Comparison of ENCODE assay signal across 1 cellular context in genomic region chr1:18373882-18374493, GRCh38.
TF ChIP-seq lines count a peak whose summit lies in the region.

No MANE protein-coding gene starts in this region.

TF ChIP-seq in A549, 52 proteins besides CTCF, POLR2A, EP300 and RAD21 (continued from another document):
- TF ChIP-seq, protein P1, sequence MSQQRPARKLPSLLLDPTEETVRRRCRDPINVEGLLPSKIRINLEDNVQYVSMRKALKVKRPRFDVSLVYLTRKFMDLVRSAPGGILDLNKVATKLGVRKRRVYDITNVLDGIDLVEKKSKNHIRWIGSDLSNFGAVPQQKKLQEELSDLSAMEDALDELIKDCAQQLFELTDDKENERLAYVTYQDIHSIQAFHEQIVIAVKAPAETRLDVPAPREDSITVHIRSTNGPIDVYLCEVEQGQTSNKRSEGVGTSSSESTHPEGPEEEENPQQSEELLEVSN (IDR thresholded peaks at IDR 0.05; ENCODE audit: borderline replicate concordance, low read depth) = no peak
- no peak for TF ChIP-seq HES2 (IDR thresholded peaks at IDR 0.05)
- no peak for TF ChIP-seq BCL3 (IDR thresholded peaks at IDR 0.05)
- TF ChIP-seq NPAS2 (CRISPR knock-in tag; IDR thresholded peaks at IDR 0.05; ENCODE audit: borderline replicate concordance) = no peak
- TF ChIP-seq NR3C1 (IDR thresholded peaks at IDR 0.05) = no peak
- TF ChIP-seq, protein P2, sequence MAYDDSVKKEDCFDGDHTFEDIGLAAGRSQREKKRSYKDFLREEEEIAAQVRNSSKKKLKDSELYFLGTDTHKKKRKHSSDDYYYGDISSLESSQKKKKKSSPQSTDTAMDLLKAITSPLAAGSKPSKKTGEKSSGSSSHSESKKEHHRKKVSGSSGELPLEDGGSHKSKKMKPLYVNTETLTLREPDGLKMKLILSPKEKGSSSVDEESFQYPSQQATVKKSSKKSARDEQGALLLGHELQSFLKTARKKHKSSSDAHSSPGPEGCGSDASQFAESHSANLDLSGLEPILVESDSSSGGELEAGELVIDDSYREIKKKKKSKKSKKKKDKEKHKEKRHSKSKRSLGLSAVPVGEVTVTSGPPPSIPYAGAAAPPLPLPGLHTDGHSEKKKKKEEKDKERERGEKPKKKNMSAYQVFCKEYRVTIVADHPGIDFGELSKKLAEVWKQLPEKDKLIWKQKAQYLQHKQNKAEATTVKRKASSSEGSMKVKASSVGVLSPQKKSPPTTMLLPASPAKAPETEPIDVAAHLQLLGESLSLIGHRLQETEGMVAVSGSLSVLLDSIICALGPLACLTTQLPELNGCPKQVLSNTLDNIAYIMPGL (CRISPR knock-in tag; IDR thresholded peaks at IDR 0.05; ENCODE audit: borderline replicate concordance) = no peak
